Comparison of ENCODE assay signal across 21 cellular contexts in the genomic region with DNA sequence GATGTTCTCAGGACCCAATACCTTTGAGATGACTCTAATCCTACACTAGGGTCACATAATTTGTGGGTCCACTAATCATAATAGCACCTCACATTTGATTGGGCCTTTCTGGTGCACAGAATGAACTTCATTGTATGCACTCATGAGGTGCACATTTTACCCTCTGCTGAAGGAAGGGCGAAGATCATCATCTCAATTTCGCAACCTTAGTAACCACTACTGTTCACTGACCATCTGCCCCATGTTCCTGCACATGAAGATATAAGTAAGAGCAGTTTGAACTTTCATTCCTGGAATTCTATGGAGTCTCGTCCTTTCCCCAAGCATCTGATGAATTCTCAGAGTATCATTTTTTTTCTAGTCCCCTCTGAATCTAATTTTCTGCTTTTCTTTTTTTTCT.
"Had no signal": no experiment of that assay in that cellular context is flagged by ENCODE, and none has a peak within 500 bp of the region (broad histone marks: within the 10 kb centered on the region; RNA-seq: fewer than 3 reads in every experiment).

No MANE protein-coding gene starts in this region.

- H3K9me3 ChIP-seq: breast epithelium, mucosa of descending colon, tibial nerve, uterus had no signal

- H3K4me1 ChIP-seq: breast epithelium, uterus had no signal

- H3K36me3 ChIP-seq: breast epithelium, tibial nerve, uterus had no signal

- H3K4me3 Mint-ChIP-seq: activated CD4-positive, alpha-beta T cell treated with anti-CD3 and anti-CD28 coated beads, Interleukin-2, amount 10 ng/mL, durations not matched to agents 7 days and 5 days; activated naive CD8-positive, alpha-beta T cell treated with anti-CD3 and anti-CD28 coated beads, Interleukin-2, amount 10 ng/mL, durations not matched to agents 7 days and 5 days; activated T-helper 1 cell treated with anti-CD3 and anti-CD28 coated beads, Interleukin-12 subunit alpha, Interleukin-12 subunit beta, Interleukin-2, Interleukin-4 antibody, amounts not matched to agents 30 ng/mL and 10 ng/mL and 1 ng/mL, durations not matched to agents 14 hours and 24 hours and 36 hours; dendritic cell treated with granulocyte-macrophage colony-stimulating factor and Interleukin-4, amounts not matched to agents 40 ng/mL and 50 ng/mL, for 4 days; effector memory CD8-positive, alpha-beta T cell; naive thymus-derived CD8-positive, alpha-beta T cell had no signal

- H3K36me3 Mint-ChIP-seq: activated naive CD8-positive, alpha-beta T cell treated with anti-CD3 and anti-CD28 coated beads, Interleukin-2, amount 10 ng/mL, durations not matched to agents 7 days and 5 days; naive thymus-derived CD8-positive, alpha-beta T cell had no signal

- H3K27ac ChIP-seq: breast epithelium, tibial nerve, uterus had no signal

- FAIRE-seq: islet of Langerhans had no signal

- H3K4me1 Mint-ChIP-seq: activated CD4-positive, alpha-beta T cell treated with anti-CD3 and anti-CD28 coated beads, Interleukin-2, amount 10 ng/mL, durations not matched to agents 7 days and 5 days; activated naive CD8-positive, alpha-beta T cell treated with anti-CD3 and anti-CD28 coated beads, Interleukin-2, amount 10 ng/mL, durations not matched to agents 7 days and 5 days; naive thymus-derived CD8-positive, alpha-beta T cell had no signal

- ATAC-seq: effector memory CD8-positive, alpha-beta T cell; left colon; mucosa of descending colon; naive thymus-derived CD8-positive, alpha-beta T cell had no signal

- DNase-seq: activated CD4-positive, alpha-beta T cell treated with anti-CD3 and anti-CD28 coated beads, Interleukin-2, amount 10 ng/mL, durations not matched to agents 7 days and 5 days; activated CD8-positive, alpha-beta memory T cell treated with anti-CD3 and anti-CD28 coated beads, Interleukin-2, amount 50 U/mL, for 48 hours; activated naive CD4-positive, alpha-beta T cell; activated naive CD8-positive, alpha-beta T cell treated with anti-CD3 and anti-CD28 coated beads, Interleukin-2, amount 10 ng/mL, durations not matched to agents 7 days and 5 days; aorta; effector memory CD8-positive, alpha-beta T cell; left colon; mucosa of descending colon; naive thymus-derived CD8-positive, alpha-beta T cell; retina; stimulated activated CD4-positive, alpha-beta T cell treated with anti-CD3 and anti-CD28 coated beads, Interleukin-15, amount 100 ng/mL, for 24 hours; stimulated activated CD4-positive, alpha-beta T cell treated with anti-CD3 and anti-CD28 coated beads, Interleukin-4, amount 100 ng/mL, for 1 hour; stimulated activated naive CD4-positive, alpha-beta T cell; substantia nigra; T-helper 9 cell; uterus had no signal

- H3K27ac Mint-ChIP-seq: activated CD4-positive, alpha-beta T cell treated with anti-CD3 and anti-CD28 coated beads, Interleukin-2, amount 10 ng/mL, durations not matched to agents 7 days and 5 days; activated naive CD8-positive, alpha-beta T cell treated with anti-CD3 and anti-CD28 coated beads, Interleukin-2, amount 10 ng/mL, durations not matched to agents 7 days and 5 days; activated T-helper 1 cell treated with anti-CD3 and anti-CD28 coated beads, Interleukin-12 subunit alpha, Interleukin-12 subunit beta, Interleukin-2, Interleukin-4 antibody, amounts not matched to agents 30 ng/mL and 10 ng/mL and 1 ng/mL, durations not matched to agents 14 hours and 24 hours and 36 hours; dendritic cell treated with granulocyte-macrophage colony-stimulating factor and Interleukin-4, amounts not matched to agents 40 ng/mL and 50 ng/mL, for 4 days; effector memory CD8-positive, alpha-beta T cell; naive thymus-derived CD8-positive, alpha-beta T cell had no signal

- H3K27me3 ChIP-seq: breast epithelium, tibial nerve, uterus had no signal

- H3K4me3 ChIP-seq: breast epithelium, mucosa of descending colon, tibial nerve, uterus had no signal

- H3K9me3 Mint-ChIP-seq: activated CD4-positive, alpha-beta T cell treated with anti-CD3 and anti-CD28 coated beads, Interleukin-2, amount 10 ng/mL, durations not matched to agents 7 days and 5 days; activated naive CD8-positive, alpha-beta T cell treated with anti-CD3 and anti-CD28 coated beads, Interleukin-2, amount 10 ng/mL, durations not matched to agents 7 days and 5 days had no signal
